Comparison of ENCODE assay signal across 8 cellular contexts in genomic region chr10:110556993-110557601, GRCh38. TPM values are rescaled to one million over a fixed set of nuclear protein-coding genes. Genes with fewer than 3 reads are reported as not detected.
DNase-seq lines count a peak whose midpoint lies in the region; ATAC-seq, FAIRE-seq and TF ChIP-seq lines count a peak whose summit lies in the region.

No MANE protein-coding gene starts in this region.

- H3K27me3 ChIP-seq in bronchial epithelial cell (ENCODE audit: control insufficient read depth, insufficient read depth, low read length) (no peaks in the 10 kb centered on the region), right lobe of liver (no peaks in the 10 kb centered on the region)

- CTCF ChIA-PET in activated B cell treated with CpG ODN at 0.5 μM for 24 hours (lab: Charles Lee), result interaction anchor here (0.7 to 1.3 kb wide), 2 partner anchors 11 to 261 kb away, joined by 3 to 4 read pairs; no protein-coding TSS in a partner anchor

- DNase-seq in AML-193 (lab: John Stamatoyannopoulos, UW) (peak; percentile 64 to 70), GM19239 (ENCODE audit: insufficient read length, low spot score) (peak; percentile 5), KG1 (lab: John Stamatoyannopoulos, UW) (peak; percentile 20), activated B cell treated with CpG ODN at 0.5 μM for 24 hours (no peak), bronchial epithelial cell (ENCODE audit: low read depth) (peak; percentile 41), right lobe of liver (no peak), dedifferentiated amniotic fluid mesenchymal stem cell (ENCODE audit: extremely low spot score) (no peak)
- DNase-seq in stimulated activated CD8-positive, alpha-beta memory T cell treated with anti-CD3 and anti-CD28 coated beads, Interleukin-4, amount 100 ng/mL, for 24 hours (ENCODE audit: low read depth), result peak; percentile 51

- H3K27ac ChIP-seq in right lobe of liver, result no peak overlapping the region

- peaks cover 2% of the 10 kb centered on the region for H3K4me1 Mint-ChIP-seq in activated B cell treated with CpG ODN at 0.5 μM for 24 hours

- H3K4me1 ChIP-seq in right lobe of liver, result no peaks in the 10 kb centered on the region

- POLR2A ChIA-PET in activated B cell treated with CpG ODN at 0.5 μM for 24 hours (lab: Charles Lee), result no interaction called here

- peak; percentile 82 for FAIRE-seq in GM19239 (lab: Jason Lieb, UNC)
- no peak for FAIRE-seq in bronchial epithelial cell (lab: Jason Lieb, UNC)

- no peaks in the 10 kb centered on the region for H3K9me3 Mint-ChIP-seq in activated B cell treated with CpG ODN at 0.5 μM for 24 hours

- no peaks in the 10 kb centered on the region for H3K36me3 ChIP-seq in bronchial epithelial cell (ENCODE audit: control insufficient read depth, insufficient read depth, low read length)
- no peaks in the 10 kb centered on the region for H3K36me3 ChIP-seq in right lobe of liver

- TF ChIP-seq POLR2A in right lobe of liver (IDR thresholded peaks at IDR 0.05), result no peak

- H3K4me3 Mint-ChIP-seq in activated B cell treated with CpG ODN at 0.5 μM for 24 hours, result no peak overlapping the region

- intact Hi-C loops in activated B cell treated with CpG ODN at 0.5 μM for 24 hours (cut with micrococcal nuclease), result loop anchor here (1.0 to 5.0 kb wide), 2 partner anchors 10 to 35 kb away; partner anchors contain the start of gene SMC3
- intact Hi-C loops in right lobe of liver (cut with DNase I), result no loop called here

- ATAC-seq in activated B cell treated with CpG ODN at 0.5 μM for 24 hours (ENCODE audit: low read depth) (peak; percentile 79), right lobe of liver (peak; percentile 66 to 78 (median 72))

- H3K4me3 ChIP-seq in bronchial epithelial cell (ENCODE audit: low read depth, low read length), result no peak overlapping the region
- H3K4me3 ChIP-seq in right lobe of liver, result no peak overlapping the region

- 30% methylated on average over 7 of the region's 9 CpGs for WGBS in right lobe of liver (ENCODE audit: insufficient coverage, low coverage, low lambda C conversion rate, missing lambda C conversion rate)

- TF ChIP-seq CTCF in activated B cell treated with CpG ODN at 0.5 μM for 24 hours (IDR thresholded peaks at IDR 0.05), result no peak
- TF ChIP-seq CTCF in bronchial epithelial cell (IDR thresholded peaks at IDR 0.05; ENCODE audit: insufficient read depth, low read length, severe bottlenecking), result peak; percentile 69
- peak; percentile 18 to 69 (median 61) for TF ChIP-seq CTCF in right lobe of liver (IDR thresholded peaks at IDR 0.05)

- no peaks in the 10 kb centered on the region for H3K9me3 ChIP-seq in right lobe of liver

- no peaks in the 10 kb centered on the region for H3K36me3 Mint-ChIP-seq in activated B cell treated with CpG ODN at 0.5 μM for 24 hours (ENCODE audit: low read depth)

- peaks cover 15% of the 10 kb centered on the region for H3K27me3 Mint-ChIP-seq in activated B cell treated with CpG ODN at 0.5 μM for 24 hours

- H3K27ac Mint-ChIP-seq in activated B cell treated with CpG ODN at 0.5 μM for 24 hours, result no peak overlapping the region

RNA-seq across cellular contexts. Expression of gene SMC3, which starts 10.4 kb away (rescaled TPM):
- total RNA-seq in activated B cell treated with CpG ODN at 0.5 μM for 24 hours (41.1 and 43.3 TPM in 2 replicates), bronchial epithelial cell (16.5 and 19.5 TPM in 2 replicates), right lobe of liver (10 to 100 TPM in 5 of 6 experiments, 1 to 10 TPM in 1; 9.9 to 14.0 (median 11.9) TPM)

RNA-seq across cellular contexts. Expression of gene DUSP5, which starts 59.4 kb away (rescaled TPM):
- total RNA-seq in activated B cell treated with CpG ODN at 0.5 μM for 24 hours, result 26.1 and 28.6 TPM in 2 replicates
- 40.1 and 115 TPM in 2 replicates for total RNA-seq in bronchial epithelial cell
- 10 to 100 TPM in 3 of 6 experiments, 1 to 10 TPM in 3; 2.3 to 47.7 (median 10.8) TPM for total RNA-seq in right lobe of liver

Comparison
In these comparisons a context has a peak if more than half of its experiments do, and no peak if none do; other contexts are left out.
1. DNase-seq: peak in AML-193 (2 of 2), GM19239 (single experiment), KG1 (single experiment), bronchial epithelial cell (single experiment) and stimulated activated CD8-positive, alpha-beta memory T cell treated with anti-CD3 and anti-CD28 coated beads, Interleukin-4, amount 100 ng/mL, for 24 hours (single experiment); none in activated B cell treated with CpG ODN at 0.5 μM for 24 hours (single experiment), right lobe of liver (0 of 3) and dedifferentiated amniotic fluid mesenchymal stem cell (single experiment).